ENCODE assay signal across 8 cellular contexts in the genomic region with DNA sequence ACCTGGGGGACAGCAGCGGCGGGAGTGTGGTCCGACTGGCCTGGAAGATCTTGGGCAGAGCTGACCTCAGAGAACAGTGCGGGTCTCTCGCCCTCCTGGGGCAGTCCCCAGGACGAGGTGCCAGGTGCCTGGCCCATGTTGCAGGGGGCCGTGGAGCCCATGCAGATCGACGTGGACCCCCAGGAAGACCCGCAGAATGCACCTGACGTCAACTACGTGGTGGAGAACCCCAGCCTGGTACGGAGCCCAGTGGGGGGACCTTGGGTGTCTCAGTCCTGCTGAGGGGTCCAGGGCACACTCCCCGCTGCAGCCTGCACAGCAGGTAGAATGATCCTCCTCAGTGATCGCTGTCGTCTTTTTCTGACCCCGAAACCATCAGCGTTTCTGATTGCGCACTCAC. TPM values are rescaled to one million over a fixed set of nuclear protein-coding genes. Genes with fewer than 3 reads are reported as not detected.
DNase-seq lines count a peak whose midpoint lies in the region; ATAC-seq and TF ChIP-seq lines count a peak whose summit lies in the region.
"Had no signal": no experiment of that assay in that cellular context is flagged by ENCODE, and none has a peak within 500 bp of the region (broad histone marks: within the 10 kb centered on the region; RNA-seq: fewer than 3 reads in every experiment).

No MANE protein-coding gene starts in this region.

- H3K9me2 ChIP-seq in GM23338 (ENCODE audit: insufficient read depth) = no peaks in the 10 kb centered on the region

- peaks cover 9% of the 10 kb centered on the region; the same call in 1 of the 2 replicates for H3K79me2 ChIP-seq in GM23338 (replicated peaks; ENCODE audit: insufficient read depth)

- H3K27me3 ChIP-seq in GM23338 (ENCODE audit: insufficient read depth) (no peaks in the 10 kb centered on the region), SJCRH30 (no peaks in the 10 kb centered on the region), rectal smooth muscle tissue (ENCODE audit: control insufficient read depth, insufficient read depth, low read length) (no peaks in the 10 kb centered on the region)

- H3K4me1 ChIP-seq in GM23338 (ENCODE audit: insufficient read depth) = no peaks in the 10 kb centered on the region
- H3K4me1 ChIP-seq in SJCRH30 = peaks cover 4% of the 10 kb centered on the region; the same call in 1 of the 2 replicates
- H3K4me1 ChIP-seq in rectal smooth muscle tissue (ENCODE audit: control insufficient read depth, insufficient read depth, low read length) = peaks cover 13% of the 10 kb centered on the region

- H3K27ac ChIP-seq in GM23338 (ENCODE audit: low read depth) = no peak overlapping the region
- no peak overlapping the region for H3K27ac ChIP-seq in SJCRH30
- no peak overlapping the region for H3K27ac ChIP-seq in rectal smooth muscle tissue (ENCODE audit: low read depth, low read length)

- peak overlapping the region; percentile 89 for H3K4me2 ChIP-seq in GM23338

- DNase-seq in GM23338 (ENCODE audit: low spot score) = no peak
- DNase-seq in SJCRH30 = no peak
- DNase-seq in epithelial cell of proximal tubule (ENCODE audit: low read depth) = no peak
- DNase-seq in SW 1271 (lab: John Stamatoyannopoulos, UW) = no peak
- DNase-seq: stimulated activated naive CD4-positive, alpha-beta T cell had no signal

- no peaks in the 10 kb centered on the region for H3K9me3 ChIP-seq in SJCRH30 (replicated peaks)

- H3K9me3 Mint-ChIP-seq in GM23338 = no peaks in the 10 kb centered on the region

- H3F3A ChIP-seq in GM23338 (replicated peaks; ENCODE audit: low read depth) = 0 out of 2 replicates have a peak, but pooled peaks cover 6% of the 10 kb centered on the region

- ATAC-seq in GM23338 (no peak), GM19351 (IDR thresholded peaks at IDR 0.05; ENCODE audit: unreplicated experiment) (no peak), HG02981 (IDR thresholded peaks at IDR 0.05; ENCODE audit: unreplicated experiment) (no peak)

- H3K27me3 Mint-ChIP-seq in GM23338 (ENCODE audit: insufficient read depth, low read depth, poor library complexity) = peaks cover 14% of the 10 kb centered on the region

- TF ChIP-seq CTCF in GM23338 (conservative IDR thresholded peaks at IDR 0.05; ENCODE audit: low read depth in 2 of 2) (no peak), epithelial cell of proximal tubule (conservative IDR thresholded peaks at IDR 0.05; ENCODE audit: low read depth, low read length) (no peak)

- H4K20me1 ChIP-seq in GM23338 (replicated peaks; ENCODE audit: insufficient read depth) = peaks cover 8% of the 10 kb centered on the region; the same call in 1 of the 2 replicates

- peak overlapping the region; percentile 86 for H3K4me3 Mint-ChIP-seq in GM23338

- H3K4me3 ChIP-seq in GM23338 (peak overlapping the region; percentile 89), SJCRH30 (peak overlapping the region; percentile 98; the same call in 1 of the 2 replicates), epithelial cell of proximal tubule (ENCODE audit: low read depth, low read length) (peak overlapping the region; percentile 91), rectal smooth muscle tissue (ENCODE audit: low read length) (peak overlapping the region; percentile 75)

- H2AFZ ChIP-seq in GM23338 = no peak overlapping the region

- no peaks in the 10 kb centered on the region; the same call in 2 of the 3 replicates for H3K4me1 Mint-ChIP-seq in GM23338

- no peak overlapping the region for H3K9ac ChIP-seq in rectal smooth muscle tissue (ENCODE audit: low read length)

- H3K36me3 ChIP-seq in GM23338 (ENCODE audit: insufficient read depth) (peaks cover 4% of the 10 kb centered on the region; the same call in 1 of the 2 replicates), SJCRH30 (peaks cover 41% of the 10 kb centered on the region), rectal smooth muscle tissue (ENCODE audit: control insufficient read depth, insufficient read depth, low read length) (peaks cover 34% of the 10 kb centered on the region)

- H3K27ac Mint-ChIP-seq in GM23338 = no peak overlapping the region

- H3K36me3 Mint-ChIP-seq in GM23338 (ENCODE audit: low read depth) = peaks cover 21% of the 10 kb centered on the region

TF ChIP-seq in GM23338, 12 proteins besides CTCF, POLR2A, EP300 and RAD21:
- TF ChIP-seq ZNF114 (CRISPR knock-in tag; IDR thresholded peaks at IDR 0.05) (no peak), POLR2AphosphoS5 (IDR thresholded peaks at IDR 0.05; ENCODE audit: low read depth) (no peak)
- TF ChIP-seq, protein P1, sequence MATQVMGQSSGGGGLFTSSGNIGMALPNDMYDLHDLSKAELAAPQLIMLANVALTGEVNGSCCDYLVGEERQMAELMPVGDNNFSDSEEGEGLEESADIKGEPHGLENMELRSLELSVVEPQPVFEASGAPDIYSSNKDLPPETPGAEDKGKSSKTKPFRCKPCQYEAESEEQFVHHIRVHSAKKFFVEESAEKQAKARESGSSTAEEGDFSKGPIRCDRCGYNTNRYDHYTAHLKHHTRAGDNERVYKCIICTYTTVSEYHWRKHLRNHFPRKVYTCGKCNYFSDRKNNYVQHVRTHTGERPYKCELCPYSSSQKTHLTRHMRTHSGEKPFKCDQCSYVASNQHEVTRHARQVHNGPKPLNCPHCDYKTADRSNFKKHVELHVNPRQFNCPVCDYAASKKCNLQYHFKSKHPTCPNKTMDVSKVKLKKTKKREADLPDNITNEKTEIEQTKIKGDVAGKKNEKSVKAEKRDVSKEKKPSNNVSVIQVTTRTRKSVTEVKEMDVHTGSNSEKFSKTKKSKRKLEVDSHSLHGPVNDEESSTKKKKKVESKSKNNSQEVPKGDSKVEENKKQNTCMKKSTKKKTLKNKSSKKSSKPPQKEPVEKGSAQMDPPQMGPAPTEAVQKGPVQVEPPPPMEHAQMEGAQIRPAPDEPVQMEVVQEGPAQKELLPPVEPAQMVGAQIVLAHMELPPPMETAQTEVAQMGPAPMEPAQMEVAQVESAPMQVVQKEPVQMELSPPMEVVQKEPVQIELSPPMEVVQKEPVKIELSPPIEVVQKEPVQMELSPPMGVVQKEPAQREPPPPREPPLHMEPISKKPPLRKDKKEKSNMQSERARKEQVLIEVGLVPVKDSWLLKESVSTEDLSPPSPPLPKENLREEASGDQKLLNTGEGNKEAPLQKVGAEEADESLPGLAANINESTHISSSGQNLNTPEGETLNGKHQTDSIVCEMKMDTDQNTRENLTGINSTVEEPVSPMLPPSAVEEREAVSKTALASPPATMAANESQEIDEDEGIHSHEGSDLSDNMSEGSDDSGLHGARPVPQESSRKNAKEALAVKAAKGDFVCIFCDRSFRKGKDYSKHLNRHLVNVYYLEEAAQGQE (IDR thresholded peaks at IDR 0.05; ENCODE audit: unreplicated experiment) = no peak

RNA-seq across cellular contexts. Expression of a gene that starts 1.4 kb away (rescaled TPM):
- total RNA-seq in GM23338 (2014; rRNA removed; shearing (Covaris generic)) = 228 and 242 TPM in 2 replicates
- 136 and 148 TPM in 2 replicates for polyA plus RNA-seq in GM23338 (2016; fragmentation: Nextera tagmentation; extraction: Ambion mirVana)
- 168 and 176 TPM in 2 replicates for total RNA-seq in SJCRH30 (2014; rRNA removed; shearing (Covaris generic))
- total RNA-seq in epithelial cell of proximal tubule = 105 and 200 TPM in 2 replicates

RNA-seq across cellular contexts. Expression of a gene that starts 1.5 kb away (rescaled TPM):
- 36.9 and 44.7 TPM in 2 replicates for total RNA-seq in GM23338 (2014; rRNA removed; shearing (Covaris generic))
- polyA plus RNA-seq in GM23338 (2016; fragmentation: Nextera tagmentation; extraction: Ambion mirVana) = 18.0 and 18.9 TPM in 2 replicates
- 21.8 and 26.5 TPM in 2 replicates for total RNA-seq in SJCRH30 (2014; rRNA removed; shearing (Covaris generic))
- 35.8 and 38.8 TPM in 2 replicates for total RNA-seq in epithelial cell of proximal tubule

RNA-seq across cellular contexts. Expression of a gene that starts 12.5 kb away (rescaled TPM):
- total RNA-seq in GM23338 (2014; rRNA removed; shearing (Covaris generic)) = 110 and 122 TPM in 2 replicates
- polyA plus RNA-seq in GM23338 (2016; fragmentation: Nextera tagmentation; extraction: Ambion mirVana) = 66.0 and 105 TPM in 2 replicates
- total RNA-seq in SJCRH30 (2014; rRNA removed; shearing (Covaris generic)) = 112 and 126 TPM in 2 replicates
- total RNA-seq in epithelial cell of proximal tubule = 126 and 154 TPM in 2 replicates

RNA-seq across cellular contexts. Expression of a gene that starts 15.6 kb away (rescaled TPM):
- total RNA-seq in GM23338 (2014; rRNA removed; shearing (Covaris generic)) = 84.8 and 86.9 TPM in 2 replicates
- polyA plus RNA-seq in GM23338 (2016; fragmentation: Nextera tagmentation; extraction: Ambion mirVana) = 137 and 147 TPM in 2 replicates
- total RNA-seq in SJCRH30 (2014; rRNA removed; shearing (Covaris generic)) = 110 and 112 TPM in 2 replicates
- total RNA-seq in epithelial cell of proximal tubule = 85.4 and 93.1 TPM in 2 replicates

RNA-seq across cellular contexts. Expression of a gene that starts 21.7 kb away (rescaled TPM):
- total RNA-seq in GM23338 (2014; rRNA removed; shearing (Covaris generic)) = 211 and 293 TPM in 2 replicates
- 31.5 and 35.6 TPM in 2 replicates for polyA plus RNA-seq in GM23338 (2016; fragmentation: Nextera tagmentation; extraction: Ambion mirVana)
- total RNA-seq in SJCRH30 (2014; rRNA removed; shearing (Covaris generic)) = 17.9 and 20.8 TPM in 2 replicates
- total RNA-seq in epithelial cell of proximal tubule = 52.9 and 60.0 TPM in 2 replicates
